In genomic region chr17:8994319-8994718, GRCh38 we compare ENCODE assay signal across 1 cellular context.
TF ChIP-seq lines count a peak whose summit lies in the region.

No MANE protein-coding gene starts in this region.

TF ChIP-seq in K562, 482 proteins besides CTCF, POLR2A, EP300 and RAD21 (continued from another document):
- TF ChIP-seq CTCFL (IDR thresholded peaks at IDR 0.05; ENCODE audit: borderline replicate concordance, insufficient read depth, low read depth, low read length, poor library complexity, severe bottlenecking) (peak; percentile 27), SMC3 (conservative IDR thresholded peaks at IDR 0.05; ENCODE audit: insufficient read depth, low read depth, low read length) (0 out of 2 replicates have a peak, but pooled peaks have one; percentile 21)
